8 cellular contexts compared by ENCODE assay signal in genomic region chr12:110403146-110403974, GRCh38. TPM values are rescaled to one million over a fixed set of nuclear protein-coding genes. Genes with fewer than 3 reads are reported as not detected.
A peak's percentile ranks its signal among the peaks of the same experiment; 100 is the strongest.
DNase-seq lines count a peak whose midpoint lies in the region; ATAC-seq and TF ChIP-seq lines count a peak whose summit lies in the region.

TSS of gene ANAPC7 (minus strand) at chr12:110403708. CDS start at chr12:110403627, 81 bp downstream.

- no peak for TF ChIP-seq CTCF in upper lobe of left lung (IDR thresholded peaks at IDR 0.05)

- DNase-seq in GF-D8 (lab: John Stamatoyannopoulos, UW): peak; percentile 60
- peak; percentile 79 for DNase-seq in NCI-H1694 (lab: John Stamatoyannopoulos, UW)
- DNase-seq in amniotic epithelial cell (ENCODE audit: low read depth): peak; percentile 86
- peak; percentile 93 for DNase-seq in left cardiac atrium
- DNase-seq in posterior vena cava (ENCODE audit: low spot score): peak; percentile 98
- DNase-seq in upper lobe of left lung: peak; percentile 94 to 95

- H3K36me3 ChIP-seq in upper lobe of left lung: peaks cover 0 to 19% (median 2%) of the 10 kb centered on the region in 4 donors

- H3K4me1 ChIP-seq in upper lobe of left lung: peaks cover 8 to 16% (median 11%) of the 10 kb centered on the region in 4 donors

- WGBS in upper lobe of left lung, 2 donors: 0 to 1% methylated on average over 24 to 58 of the region's 62 CpGs

- H3K27me3 ChIP-seq in upper lobe of left lung: no peaks in the 10 kb centered on the region

- peak in 2 of 4 donors; percentile 46 to 60 for TF ChIP-seq POLR2A in upper lobe of left lung (IDR thresholded peaks at IDR 0.05)

- H3K9me3 ChIP-seq in upper lobe of left lung: no peaks in the 10 kb centered on the region

- ATAC-seq in HG02763 (IDR thresholded peaks at IDR 0.05; ENCODE audit: unreplicated experiment) (peak; percentile 69), left cardiac atrium (peak; percentile 97), upper lobe of left lung (ENCODE audit: low FRiP score in 2 of 2) (peak; percentile 98 to 100)

- peak within 1 kb of the TSS; percentile 84 to 94 (median 92) for H3K27ac ChIP-seq in upper lobe of left lung

- intact Hi-C loops in T-helper 1 cell treated with Interleukin-12 subunit alpha and Interleukin-12 subunit beta and Interleukin-4 antibody, amounts not matched to agents 30 ng/mL and 1 ng/mL, for 36 hours (cut with micrococcal nuclease): loop anchor here (1.0 to 5.0 kb wide), 12 partner anchors 28 to 1609 kb away; partner anchors contain the start of genes ANKRD13A, ARPC3, ATP2A2 and ERP29
- intact Hi-C loops in left cardiac atrium (cut with DNase I): no loop called here
- intact Hi-C loops in posterior vena cava (cut with DNase I): no loop called here

- H3K4me3 ChIP-seq in upper lobe of left lung: peak within 1 kb of the TSS; percentile 74 to 85 (median 80)

- TF ChIP-seq EP300 in upper lobe of left lung (IDR thresholded peaks at IDR 0.05): no peak

RNA-seq across cellular contexts. Expression of gene ANAPC7, which starts in this region (rescaled TPM):
- 60.7 and 64.7 TPM in 2 replicates for total RNA-seq in T-helper 1 cell treated with Interleukin-12 subunit alpha and Interleukin-12 subunit beta and Interleukin-4 antibody, amounts not matched to agents 30 ng/mL and 1 ng/mL, for 36 hours
- total RNA-seq in left cardiac atrium (10 to 100 TPM; 32.7 to 35.0 TPM), posterior vena cava (10 to 100 TPM; 35.2 to 35.9 TPM), upper lobe of left lung (10 to 100 TPM; 33.5 to 90.1 (median 43.1) TPM)

Comparison
In these comparisons a context has a peak if more than half of its experiments do, and no peak if none do; other contexts are left out.
1. Peak in every context shown above with its lines: DNase-seq, ATAC-seq, H3K4me3 ChIP-seq and H3K27ac ChIP-seq.